ENCODE assay signal across 9 cellular contexts in genomic region chr4:189090174-189090814, GRCh38.
DNase-seq lines count a peak whose midpoint lies in the region; FAIRE-seq and TF ChIP-seq lines count a peak whose summit lies in the region.
"Had no signal": no experiment of that assay in that cellular context is flagged by ENCODE, and none has a peak within 500 bp of the region (broad histone marks: within the 10 kb centered on the region; RNA-seq: fewer than 3 reads in every experiment).

No MANE protein-coding gene starts in this region.

- H3K36me3 ChIP-seq in BJ (ENCODE audit: control insufficient read depth, insufficient read depth, low read length) = no peaks in the 10 kb centered on the region
- no peaks in the 10 kb centered on the region for H3K36me3 ChIP-seq in esophagus muscularis mucosa

- WGBS in esophagus muscularis mucosa = 79% methylated on average over 2 of the region's 2 CpGs
- 86 to 87% methylated on average over 2 of the region's 2 CpGs for whole genome bisulfite sequencing in lower leg skin, 2 donors

- CTCF ChIA-PET in BJ (lab: Yijun Ruan, JAX) = interaction anchor here (1.2 to 1.5 kb wide), 2 partner anchors 9 to 11 kb away, joined by 3 read pairs; no protein-coding TSS in a partner anchor

- TF ChIP-seq POLR2A in esophagus muscularis mucosa (IDR thresholded peaks at IDR 0.05; ENCODE audit: low read depth) = no peak
- no peak for TF ChIP-seq POLR2A in lower leg skin (IDR thresholded peaks at IDR 0.05)

- no peaks in the 10 kb centered on the region for H3K4me1 ChIP-seq in esophagus muscularis mucosa

- FAIRE-seq in HTR-8/SVneo (lab: Jason Lieb, UNC) = no peak

- no peaks in the 10 kb centered on the region for H3K27me3 ChIP-seq in BJ (ENCODE audit: control insufficient read depth, insufficient read depth, low read length)
- H3K27me3 ChIP-seq in esophagus muscularis mucosa = no peaks in the 10 kb centered on the region

- TF ChIP-seq CTCF in BJ (IDR thresholded peaks at IDR 0.05; ENCODE audit: insufficient read depth, low read depth, low read length) (peak; percentile 44), VCaP (conservative IDR thresholded peaks at IDR 0.05) (peak; percentile 83), esophagus muscularis mucosa (IDR thresholded peaks at IDR 0.05) (peak in 1 of 3 experiments; percentile 30), lower leg skin (IDR thresholded peaks at IDR 0.05) (no peak)

- no peak overlapping the region for H3K27ac ChIP-seq in VCaP
- H3K27ac ChIP-seq in esophagus muscularis mucosa (replicated peaks in 1 of 4) = no peak overlapping the region

- no peak overlapping the region for H3K4me3 ChIP-seq in BJ (ENCODE audit: low read depth, low read length)
- no peak overlapping the region for H3K4me3 ChIP-seq in esophagus muscularis mucosa
- H3K4me3 ChIP-seq in lower leg skin (ENCODE audit: low read depth, poor library complexity, severe bottlenecking) = no peak overlapping the region

- intact Hi-C loops in esophagus muscularis mucosa (cut with DNase I) = no loop called here
- intact Hi-C loops in lower leg skin (cut with DNase I; ENCODE audit: low total_unique reads) = no loop called here

- POLR2A ChIA-PET in BJ (lab: Charles Lee) = no interaction called here

- TF ChIP-seq EP300 in esophagus muscularis mucosa (IDR thresholded peaks at IDR 0.05) = no peak

- no peaks in the 10 kb centered on the region for H3K9me3 ChIP-seq in esophagus muscularis mucosa

- no peak for DNase-seq in BJ (ENCODE audit: low read depth)
- peak; percentile 54 for DNase-seq in HTR-8/SVneo (ENCODE audit: insufficient read length, low spot score)
- peak; percentile 21 for DNase-seq in kidney glomerular epithelial cell (lab: John Stamatoyannopoulos, UW)
- DNase-seq in esophagus muscularis mucosa (ENCODE audit: extremely low spot score) = no peak
- DNase-seq in activated CD8-positive, alpha-beta memory T cell treated with anti-CD3 and anti-CD28 coated beads for 24 hours = no peak
- no peak for DNase-seq in GM19240 (ENCODE audit: insufficient read length, low spot score)
- no peak for DNase-seq in lower leg skin (ENCODE audit: low spot score in 2 of 2)
- DNase-seq: hippocampal formation had no signal

Comparison
In these comparisons a context has a peak if more than half of its experiments do, and no peak if none do; other contexts are left out.
1. DNase-seq: peak in HTR-8/SVneo (single experiment) and kidney glomerular epithelial cell (single experiment); none in BJ (single experiment), esophagus muscularis mucosa (single experiment), activated CD8-positive, alpha-beta memory T cell treated with anti-CD3 and anti-CD28 coated beads for 24 hours (single experiment), GM19240 (single experiment) and lower leg skin (0 of 2).
2. CTCF ChIP-seq: peak in BJ (single experiment) and VCaP (single experiment); none in lower leg skin (0 of 3).